Comparison of ENCODE assay signal across 8 cellular contexts in genomic region chr1:167722152-167722869, GRCh38. TPM values are rescaled to one million over a fixed set of nuclear protein-coding genes. Genes with fewer than 3 reads are reported as not detected.
A peak's percentile ranks its signal among the peaks of the same experiment; 100 is the strongest.
DNase-seq lines count a peak whose midpoint lies in the region; ATAC-seq and TF ChIP-seq lines count a peak whose summit lies in the region.

No MANE protein-coding gene starts in this region.

- H3K4me3 Mint-ChIP-seq in activated T-cell treated with anti-CD3 and anti-CD28 coated beads, Interleukin-2, amount 50 U/mL, for 24 hours, result peak overlapping the region; percentile 87
- H3K4me3 Mint-ChIP-seq in activated CD8-positive, alpha-beta memory T cell treated with anti-CD3 and anti-CD28 coated beads, Interleukin-2, amount 10 ng/mL, durations not matched to agents 7 days and 5 days, result peak overlapping the region; percentile 84
- peak overlapping the region; percentile 89 for H3K4me3 Mint-ChIP-seq in neural crest cell

- in situ Hi-C loops in GM13977 (cut with MboI; ENCODE audit: low pct_unique_long_range_greater_than_20kb, low sequenced_read_pairs, unreplicated experiment), result loop anchor here (10.0 kb wide), 1 partner anchor 62 kb away; no protein-coding TSS in a partner anchor

- H3K4me3 ChIP-seq in fibroblast of villous mesenchyme (ENCODE audit: low read depth, low read length), result peak overlapping the region; percentile 87

- TF ChIP-seq CTCF in fibroblast of villous mesenchyme (IDR thresholded peaks at IDR 0.05; ENCODE audit: insufficient read depth, low read depth, low read length) (no peak), neural crest cell (conservative IDR thresholded peaks at IDR 0.05) (no peak), GM13977 (IDR thresholded peaks at IDR 0.05; ENCODE audit: extremely low read depth, insufficient read depth, missing control alignments) (no peak)

- H3K36me3 Mint-ChIP-seq in activated T-cell treated with anti-CD3 and anti-CD28 coated beads, Interleukin-2, amount 50 U/mL, for 24 hours (ENCODE audit: low read depth), result peaks cover 5% of the 10 kb centered on the region
- no peaks in the 10 kb centered on the region for H3K36me3 Mint-ChIP-seq in activated CD8-positive, alpha-beta memory T cell treated with anti-CD3 and anti-CD28 coated beads, Interleukin-2, amount 10 ng/mL, durations not matched to agents 7 days and 5 days
- H3K36me3 Mint-ChIP-seq in neural crest cell (ENCODE audit: low read depth), result peaks cover 8% of the 10 kb centered on the region

- peak; percentile 26 for ATAC-seq in HG02763 (IDR thresholded peaks at IDR 0.05; ENCODE audit: unreplicated experiment)
- peak; percentile 62 for ATAC-seq in activated CD8-positive, alpha-beta memory T cell treated with anti-CD3 and anti-CD28 coated beads, Interleukin-2, amount 10 ng/mL, durations not matched to agents 7 days and 5 days

- H3K27me3 Mint-ChIP-seq in activated T-cell treated with anti-CD3 and anti-CD28 coated beads, Interleukin-2, amount 50 U/mL, for 24 hours, result no peaks in the 10 kb centered on the region
- H3K27me3 Mint-ChIP-seq in activated CD8-positive, alpha-beta memory T cell treated with anti-CD3 and anti-CD28 coated beads, Interleukin-2, amount 10 ng/mL, durations not matched to agents 7 days and 5 days, result no peaks in the 10 kb centered on the region
- peaks cover 4% of the 10 kb centered on the region for H3K27me3 Mint-ChIP-seq in neural crest cell (ENCODE audit: low read depth)

- no peak for DNase-seq in activated T-cell treated with anti-CD3 and anti-CD28 coated beads, Interleukin-2, amount 50 U/mL, for 24 hours
- DNase-seq in activated T-cell treated with anti-CD3 and anti-CD28 coated beads, Interleukin-2, amount 50 U/mL, for 1 hour, result no peak
- DNase-seq in NCI-H146 (lab: John Stamatoyannopoulos, UW) (peak; percentile 75), fibroblast of villous mesenchyme (ENCODE audit: low read depth) (peak; percentile 42), neural crest cell (ENCODE audit: low read depth, low spot score) (no peak), GM13977 (ENCODE audit: low spot score) (no peak)
- no peak for DNase-seq in activated CD8-positive, alpha-beta memory T cell treated with anti-CD3 and anti-CD28 coated beads, Interleukin-2, amount 10 ng/mL, durations not matched to agents 7 days and 5 days

- no peaks in the 10 kb centered on the region for H3K9me3 Mint-ChIP-seq in activated T-cell treated with anti-CD3 and anti-CD28 coated beads, Interleukin-2, amount 50 U/mL, for 24 hours
- no peaks in the 10 kb centered on the region for H3K9me3 Mint-ChIP-seq in activated CD8-positive, alpha-beta memory T cell treated with anti-CD3 and anti-CD28 coated beads, Interleukin-2, amount 10 ng/mL, durations not matched to agents 7 days and 5 days (ENCODE audit: low read depth)
- no peaks in the 10 kb centered on the region for H3K9me3 Mint-ChIP-seq in neural crest cell

- CTCF ChIA-PET in activated CD8-positive, alpha-beta memory T cell treated with anti-CD3 and anti-CD28 coated beads, Interleukin-2, amount 10 ng/mL, durations not matched to agents 7 days and 5 days (lab: Charles Lee), result interaction anchor here (0.9 to 2.2 kb wide), 3 partner anchors 9 to 105 kb away, joined by 3 to 8 read pairs (median 7); no protein-coding TSS in a partner anchor

- H3K4me1 Mint-ChIP-seq in activated T-cell treated with anti-CD3 and anti-CD28 coated beads, Interleukin-2, amount 50 U/mL, for 24 hours (ENCODE audit: low read depth), result peaks cover 53% of the 10 kb centered on the region
- H3K4me1 Mint-ChIP-seq in activated CD8-positive, alpha-beta memory T cell treated with anti-CD3 and anti-CD28 coated beads, Interleukin-2, amount 10 ng/mL, durations not matched to agents 7 days and 5 days, result peaks cover 35% of the 10 kb centered on the region
- H3K4me1 Mint-ChIP-seq in neural crest cell, result peaks cover 54% of the 10 kb centered on the region

- peak overlapping the region; percentile 79 for H3K27ac Mint-ChIP-seq in activated T-cell treated with anti-CD3 and anti-CD28 coated beads, Interleukin-2, amount 50 U/mL, for 24 hours
- peak overlapping the region; percentile 51 for H3K27ac Mint-ChIP-seq in activated CD8-positive, alpha-beta memory T cell treated with anti-CD3 and anti-CD28 coated beads, Interleukin-2, amount 10 ng/mL, durations not matched to agents 7 days and 5 days
- peak overlapping the region; percentile 21 for H3K27ac Mint-ChIP-seq in neural crest cell (ENCODE audit: unreplicated experiment)

RNA-seq across cellular contexts. Expression of gene MPZL1, which starts 0.5 kb away (rescaled TPM):
- 10 to 100 TPM; 12.4 to 14.2 TPM for total RNA-seq in activated CD8-positive, alpha-beta memory T cell treated with anti-CD3 and anti-CD28 coated beads, Interleukin-2, amount 10 ng/mL, durations not matched to agents 7 days and 5 days
- total RNA-seq in fibroblast of villous mesenchyme, result 163 and 358 TPM in 2 replicates
- 113 and 114 TPM in 2 replicates for total RNA-seq in neural crest cell

Comparison
In these comparisons a context has a peak if more than half of its experiments do, and no peak if none do; other contexts are left out.
1. DNase-seq: peak in NCI-H146 (single experiment) and fibroblast of villous mesenchyme (single experiment); none in activated T-cell treated with anti-CD3 and anti-CD28 coated beads, Interleukin-2, amount 50 U/mL, for 24 hours (single experiment), activated T-cell treated with anti-CD3 and anti-CD28 coated beads, Interleukin-2, amount 50 U/mL, for 1 hour (single experiment), activated CD8-positive, alpha-beta memory T cell treated with anti-CD3 and anti-CD28 coated beads, Interleukin-2, amount 10 ng/mL, durations not matched to agents 7 days and 5 days (single experiment), neural crest cell (single experiment) and GM13977 (single experiment).
2. H3K27ac Mint-ChIP-seq: peak in every context shown above with its lines; median percentile 79 in activated T-cell treated with anti-CD3 and anti-CD28 coated beads, Interleukin-2, amount 50 U/mL, for 24 hours; 51 in activated CD8-positive, alpha-beta memory T cell treated with anti-CD3 and anti-CD28 coated beads, Interleukin-2, amount 10 ng/mL, durations not matched to agents 7 days and 5 days; 21 in neural crest cell.
3. Peak in every context shown above with its lines, with median percentiles within 50 percentile points of each other: H3K4me3 Mint-ChIP-seq.